In genomic region chr19:30682576-30683536, GRCh38 we compare ENCODE assay signal across 1 cellular context.
TF ChIP-seq lines count a peak whose summit lies in the region.

No MANE protein-coding gene starts in this region.

TF ChIP-seq in HEK293, 187 proteins besides CTCF, POLR2A, EP300 and RAD21 (continued from another document and continues in another):
- TF ChIP-seq PRDM2 (tag by site-specific recombination; IDR thresholded peaks at IDR 0.05; ENCODE audit: borderline replicate concordance) (0 out of 2 replicates have a peak, but pooled peaks have one; percentile 39), ZBTB6 (tag by site-specific recombination; IDR thresholded peaks at IDR 0.05) (no peak), ZNF623 (tag by site-specific recombination; IDR thresholded peaks at IDR 0.05) (no peak), GLIS2 (tag by site-specific recombination; IDR thresholded peaks at IDR 0.05) (no peak), ZNF518A (tag by site-specific recombination; conservative IDR thresholded peaks at IDR 0.05; ENCODE audit: low read depth) (no peak), ZNF112 (tag by site-specific recombination; IDR thresholded peaks at IDR 0.05) (no peak), ZNF169 (tag by site-specific recombination; IDR thresholded peaks at IDR 0.05) (no peak), ZNF544 (tag by site-specific recombination; IDR thresholded peaks at IDR 0.05) (no peak), ZNF274 (IDR thresholded peaks at IDR 0.05; ENCODE audit: low read length) (no peak), ZNF274 (tag by site-specific recombination; IDR thresholded peaks at IDR 0.05; ENCODE audit: borderline replicate concordance) (no peak), PRDM6 (tag by site-specific recombination; IDR thresholded peaks at IDR 0.05) (0 out of 2 replicates have a peak, but pooled peaks have one; percentile 13), AEBP2 (tag by site-specific recombination; IDR thresholded peaks at IDR 0.05; ENCODE audit: borderline replicate concordance) (no peak), ZNF211 (tag by site-specific recombination; IDR thresholded peaks at IDR 0.05; ENCODE audit: low read depth) (no peak), OSR2 (tag by site-specific recombination; IDR thresholded peaks at IDR 0.05) (no peak), ZNF311 (tag by site-specific recombination; IDR thresholded peaks at IDR 0.05; ENCODE audit: borderline replicate concordance) (no peak), ZNF610 (tag by site-specific recombination; IDR thresholded peaks at IDR 0.05; ENCODE audit: borderline replicate concordance) (no peak), ZNF140 (tag by site-specific recombination; IDR thresholded peaks at IDR 0.05) (no peak), GLI4 (tag by site-specific recombination; IDR thresholded peaks at IDR 0.05) (no peak), IKZF3 (tag by site-specific recombination; IDR thresholded peaks at IDR 0.05) (0 out of 2 replicates have a peak, but pooled peaks have one; percentile 16), ELK4 (IDR thresholded peaks at IDR 0.05; ENCODE audit: borderline replicate concordance, low read depth, low read length) (no peak), ZNF248 (tag by site-specific recombination; IDR thresholded peaks at IDR 0.05) (no peak), ZNF423 (tag by site-specific recombination; IDR thresholded peaks at IDR 0.05) (no peak), ZSCAN30 (tag by site-specific recombination; IDR thresholded peaks at IDR 0.05) (peak; percentile 44; the same call in 1 of the 2 replicates), ZNF501 (tag by site-specific recombination; IDR thresholded peaks at IDR 0.05) (no peak), ZNF521 (tag by site-specific recombination; IDR thresholded peaks at IDR 0.05) (no peak), ZNF239 (tag by site-specific recombination; IDR thresholded peaks at IDR 0.05) (no peak), KLF17 (tag by site-specific recombination; IDR thresholded peaks at IDR 0.05) (no peak), ZNF302 (tag by site-specific recombination; IDR thresholded peaks at IDR 0.05; ENCODE audit: low read depth) (no peak), REPIN1 (tag by site-specific recombination; IDR thresholded peaks at IDR 0.05; ENCODE audit: low read depth) (no peak), PRDM1 (tag by site-specific recombination; IDR thresholded peaks at IDR 0.05) (no peak), ZBTB10 (tag by site-specific recombination; IDR thresholded peaks at IDR 0.05) (no peak), SP3 (tag by site-specific recombination; IDR thresholded peaks at IDR 0.05) (0 out of 2 replicates have a peak, but pooled peaks have one; percentile 21), ZNF221 (tag by site-specific recombination; IDR thresholded peaks at IDR 0.05; ENCODE audit: borderline replicate concordance) (no peak), ZNF621 (tag by site-specific recombination; IDR thresholded peaks at IDR 0.05) (no peak), WT1 (tag by site-specific recombination; IDR thresholded peaks at IDR 0.05) (no peak), ZNF580 (tag by site-specific recombination; IDR thresholded peaks at IDR 0.05) (no peak), ZBTB8A (tag by site-specific recombination; IDR thresholded peaks at IDR 0.05) (no peak), ZNF658 (tag by site-specific recombination; IDR thresholded peaks at IDR 0.05) (no peak), ZEB2 (tag by site-specific recombination; IDR thresholded peaks at IDR 0.05) (0 out of 2 replicates have a peak, but pooled peaks have one; percentile 44), ZNF626 (tag by site-specific recombination; IDR thresholded peaks at IDR 0.05) (no peak)
